Comparison of ENCODE assay signal across 26 cellular contexts in the genomic region with DNA sequence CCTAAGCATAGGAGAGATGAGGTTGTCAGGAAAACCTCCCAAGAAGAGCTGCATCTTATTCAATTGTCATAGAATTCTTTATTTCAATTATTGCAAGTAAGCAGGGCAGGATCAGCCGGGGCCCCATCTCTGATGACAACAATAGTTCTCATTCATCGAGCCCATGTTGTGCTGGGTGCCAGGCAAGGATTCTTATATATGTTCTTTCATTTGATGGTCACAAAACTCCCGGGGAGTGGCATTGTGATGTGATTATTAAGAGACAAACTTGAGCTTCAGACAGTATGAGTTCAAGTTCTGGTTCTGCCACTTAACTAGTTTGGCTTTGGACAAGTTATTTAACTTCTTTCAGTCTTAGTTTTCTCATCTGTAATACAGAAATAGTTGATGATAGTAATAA.
"Had no signal": no experiment of that assay in that cellular context is flagged by ENCODE, and none has a peak within 500 bp of the region (broad histone marks: within the 10 kb centered on the region; RNA-seq: fewer than 3 reads in every experiment).

No MANE protein-coding gene starts in this region.

- H3K4me3 ChIP-seq: ascending aorta, breast epithelium, coronary artery, dorsolateral prefrontal cortex, esophagus muscularis mucosa, gastroesophageal sphincter had no signal

- H3K4me1 ChIP-seq: breast epithelium, foreskin keratinocyte had no signal

- H3K27ac ChIP-seq: ascending aorta, breast epithelium, coronary artery, esophagus muscularis mucosa, foreskin keratinocyte, gastroesophageal sphincter, WERI-Rb-1 had no signal

- ATAC-seq: activated CD4-positive, CD25-positive, alpha-beta regulatory T cell treated with anti-CD3 and anti-CD28 coated beads, Interleukin-2, amount 50 U/mL, for 24 hours; activated CD8-positive, alpha-beta memory T cell treated with anti-CD3 and anti-CD28 coated beads, Interleukin-2, amount 10 ng/mL, durations not matched to agents 7 days and 5 days; activated CD8-positive, alpha-beta T cell treated with anti-CD3 and anti-CD28 coated beads, Interleukin-2, amount 10 ng/mL, durations not matched to agents 7 days and 5 days; activated naive CD4-positive, alpha-beta T cell treated with anti-CD3 and anti-CD28 coated beads, Interleukin-2, amount 50 U/mL, for 72 hours; foreskin keratinocyte; gastroesophageal sphincter; T-cell had no signal

- H3K36me3 ChIP-seq: ascending aorta, breast epithelium had no signal

- H3K27me3 ChIP-seq: ascending aorta, breast epithelium, dorsolateral prefrontal cortex, esophagus muscularis mucosa, foreskin keratinocyte, gastroesophageal sphincter had no signal

- DNase-seq: activated B cell treated with CpG ODN at 0.5 μM for 24 hours; activated CD4-positive, alpha-beta memory T cell treated with anti-CD3 and anti-CD28 coated beads for 36 hours; activated CD4-positive, alpha-beta T cell treated with anti-CD3 and anti-CD28 coated beads, Interleukin-2, amount 10 ng/mL, durations not matched to agents 24 days and 14 days; activated CD8-positive, alpha-beta memory T cell treated with anti-CD3 and anti-CD28 coated beads, Interleukin-2, amount 10 ng/mL, durations not matched to agents 7 days and 5 days; activated CD8-positive, alpha-beta memory T cell treated with anti-CD3 and anti-CD28 coated beads, Interleukin-2, amount 50 U/mL, for 4 hours; activated CD8-positive, alpha-beta T cell treated with anti-CD3 and anti-CD28 coated beads, Interleukin-2, amount 10 ng/mL, durations not matched to agents 7 days and 5 days; activated gamma-delta T cell; activated naive CD4-positive, alpha-beta T cell; activated naive CD4-positive, alpha-beta T cell treated with anti-CD3 and anti-CD28 coated beads, Interleukin-2, amount 10 ng/mL, durations not matched to agents 7 days and 5 days; activated naive CD8-positive, alpha-beta T cell treated with anti-CD3 and anti-CD28 coated beads, Interleukin-2, amount 10 ng/mL, durations not matched to agents 7 days and 5 days; activated T-cell treated with anti-CD3 and anti-CD28 coated beads, Interleukin-2, amount 50 U/mL, for 1 hour; activated T-cell treated with anti-CD3 and anti-CD28 coated beads, Interleukin-2, amount 50 U/mL, for 48 hours; effector memory CD4-positive, alpha-beta T cell; erythroblast; foreskin keratinocyte; T-cell; T1000; WERI-Rb-1 had no signal

- H3K9me3 ChIP-seq: ascending aorta, breast epithelium, esophagus muscularis mucosa, gastroesophageal sphincter had no signal
